In genomic region chr7:55087521-55087961, GRCh38 we compare ENCODE assay signal across 2 cellular contexts.
TF ChIP-seq lines count a peak whose summit lies in the region.

No MANE protein-coding gene starts in this region.

TF ChIP-seq in SK-N-SH, 30 proteins besides CTCF, POLR2A, EP300 and RAD21 (continued from another document):
- TF ChIP-seq EZH2phosphoT487 (IDR thresholded peaks at IDR 0.05; ENCODE audit: borderline replicate concordance, low read depth) (no peak), TCF12 (IDR thresholded peaks at IDR 0.05) (no peak), FOXM1 (IDR thresholded peaks at IDR 0.05; ENCODE audit: low read depth) (no peak), IRF3 (IDR thresholded peaks at IDR 0.05; ENCODE audit: low read depth, low read length) (no peak; the same call in 1 of the 2 replicates), USF1 (IDR thresholded peaks at IDR 0.05; ENCODE audit: borderline replicate concordance, low read depth) (no peak)

TF ChIP-seq in SK-N-SH treated with all-trans-retinoic acid at 6 μM for 48 hours, 23 proteins besides CTCF, POLR2A, EP300 and RAD21 (continued from another document):
- TF ChIP-seq SNAI2 (CRISPR knock-in tag; IDR thresholded peaks at IDR 0.05) (no peak), CSDC2 (CRISPR knock-in tag; IDR thresholded peaks at IDR 0.05) (no peak), RARB (CRISPR knock-in tag; IDR thresholded peaks at IDR 0.05) (no peak), ZNF70 (CRISPR knock-in tag; IDR thresholded peaks at IDR 0.05) (no peak), ZNF8 (CRISPR knock-in tag; IDR thresholded peaks at IDR 0.05) (no peak), CREB5 (CRISPR knock-in tag; IDR thresholded peaks at IDR 0.05; ENCODE audit: low read depth) (no peak), ZNF565 (CRISPR knock-in tag; conservative IDR thresholded peaks at IDR 0.05; ENCODE audit: low read depth) (no peak)
TF ChIP-seq in SK-N-SH treated with all-trans-retinoic acid at 6 μM for 48 hours: peak in this region for 0.
